18 cellular contexts compared by ENCODE assay signal in the genomic region with DNA sequence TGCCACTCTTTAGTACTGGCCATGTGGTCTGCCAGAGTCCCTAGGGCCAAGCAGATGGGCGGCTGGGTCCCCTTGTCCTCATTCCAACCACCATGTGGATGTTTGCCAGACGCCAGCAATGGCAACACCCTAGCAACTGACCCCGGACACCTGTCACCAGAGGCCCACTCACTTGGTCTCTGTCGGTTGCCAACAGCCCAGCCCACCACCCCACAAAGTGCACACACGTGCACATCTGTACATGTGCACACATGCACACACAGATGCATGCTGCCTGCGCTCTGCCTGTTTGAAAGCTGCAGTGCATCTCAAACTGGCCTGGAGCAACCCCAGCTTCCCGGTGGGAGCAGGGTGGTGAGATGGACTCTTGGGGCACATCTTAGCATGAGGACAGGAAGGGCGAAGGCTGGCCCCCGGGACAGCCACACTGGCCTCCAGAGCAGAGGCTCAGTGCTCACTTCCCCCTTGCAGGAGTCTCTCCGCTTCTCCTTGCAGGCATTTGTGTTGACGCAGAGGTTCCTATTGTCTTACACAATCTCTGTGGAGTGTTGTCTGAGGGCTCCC. TPM values are rescaled to one million over a fixed set of nuclear protein-coding genes. Genes with fewer than 3 reads are reported as not detected.
A peak's percentile ranks its signal among the peaks of the same experiment; 100 is the strongest.
DNase-seq lines count a peak whose midpoint lies in the region; ATAC-seq, FAIRE-seq and TF ChIP-seq lines count a peak whose summit lies in the region.
"Had no signal": no experiment of that assay in that cellular context is flagged by ENCODE, and none has a peak within 500 bp of the region (broad histone marks: within the 10 kb centered on the region; RNA-seq: fewer than 3 reads in every experiment).

No MANE protein-coding gene starts in this region.

- intact Hi-C loops in heart left ventricle (cut with DNase I) = no loop called here

- H3K36me3 ChIP-seq in BE2C (no peaks in the 10 kb centered on the region), heart left ventricle (no peaks in the 10 kb centered on the region)
- H3K36me3 ChIP-seq: MG63, prostate gland, thoracic aorta had no signal

- peak; percentile 33 for DNase-seq in BE2C
- no peak for DNase-seq in HTR-8/SVneo (ENCODE audit: insufficient read length, low spot score)
- DNase-seq in heart left ventricle = peak in 1 of 5 donors; percentile 67
- DNase-seq in neural crest cell (ENCODE audit: low read depth, low spot score) = no peak
- DNase-seq in NCI-H187 treated with DMSO at 0.1 percent for 48 hours (lab: John Stamatoyannopoulos, UW) = no peak
- DNase-seq in effector memory CD8-positive, alpha-beta T cell = no peak
- DNase-seq: activated CD4-positive, alpha-beta T cell treated with anti-CD3 and anti-CD28 coated beads for 36 hours; MG63; natural killer cell; NCI-H1694; stimulated activated CD4-positive, alpha-beta T cell treated with anti-CD3 and anti-CD28 coated beads, Interleukin-12 subunit alpha, Interleukin-12 subunit beta, amount 100 ng/mL, for 4 hours had no signal

- no peaks in the 10 kb centered on the region for H3K9me3 Mint-ChIP-seq in neural crest cell
- no peaks in the 10 kb centered on the region for H3K9me3 Mint-ChIP-seq in effector memory CD8-positive, alpha-beta T cell
- H3K9me3 Mint-ChIP-seq: natural killer cell had no signal

- H3K4me1 ChIP-seq in BE2C (no peaks in the 10 kb centered on the region), heart left ventricle (peaks cover 0 to 6% (median 0%) of the 10 kb centered on the region in 12 donors)
- H3K4me1 ChIP-seq: prostate gland had no signal

- no peak overlapping the region for H3K4me3 ChIP-seq in BE2C (ENCODE audit: low read depth, low read length)
- no peak overlapping the region for H3K4me3 ChIP-seq in heart left ventricle
- H3K4me3 ChIP-seq: lung, MG63, prostate gland, thoracic aorta had no signal

- peak overlapping the region; percentile 48 for H3K27ac Mint-ChIP-seq in neural crest cell (ENCODE audit: unreplicated experiment)
- no peak overlapping the region for H3K27ac Mint-ChIP-seq in effector memory CD8-positive, alpha-beta T cell
- H3K27ac Mint-ChIP-seq: activated CD4-positive, alpha-beta T cell treated with anti-CD3 and anti-CD28 coated beads for 36 hours; IgD-negative memory B cell; natural killer cell had no signal

- H3K4me3 Mint-ChIP-seq in neural crest cell = no peak overlapping the region
- no peak overlapping the region for H3K4me3 Mint-ChIP-seq in effector memory CD8-positive, alpha-beta T cell
- H3K4me3 Mint-ChIP-seq: activated CD4-positive, alpha-beta T cell treated with anti-CD3 and anti-CD28 coated beads for 36 hours; IgD-negative memory B cell; natural killer cell had no signal

- H3K27me3 ChIP-seq in BE2C (peaks cover 16% of the 10 kb centered on the region), heart left ventricle (no peaks in the 10 kb centered on the region)
- H3K27me3 ChIP-seq: MG63 had no signal

- no peaks in the 10 kb centered on the region for H3K36me3 Mint-ChIP-seq in neural crest cell (ENCODE audit: low read depth)
- H3K36me3 Mint-ChIP-seq in effector memory CD8-positive, alpha-beta T cell (ENCODE audit: insufficient read depth) = no peaks in the 10 kb centered on the region
- H3K36me3 Mint-ChIP-seq: IgD-negative memory B cell, natural killer cell had no signal

- H3K9me3 ChIP-seq in BE2C (no peaks in the 10 kb centered on the region), heart left ventricle (no peaks in the 10 kb centered on the region)
- H3K9me3 ChIP-seq: MG63, prostate gland, thoracic aorta had no signal

- peak in 3 of 4 donors; percentile 51 to 70 (median 62) for ATAC-seq in heart left ventricle
- no peak for ATAC-seq in effector memory CD8-positive, alpha-beta T cell (replicated peaks)
- no peak for ATAC-seq in HG03457 (IDR thresholded peaks at IDR 0.05; ENCODE audit: unreplicated experiment)
- ATAC-seq: activated CD4-positive, alpha-beta T cell treated with anti-CD3 and anti-CD28 coated beads for 36 hours; natural killer cell had no signal

- H3K27me3 Mint-ChIP-seq in neural crest cell (ENCODE audit: low read depth) = no peaks in the 10 kb centered on the region
- peaks cover 28 to 74% of the 10 kb centered on the region in 2 donors for H3K27me3 Mint-ChIP-seq in effector memory CD8-positive, alpha-beta T cell

- no peak for TF ChIP-seq CTCF in BE2C (IDR thresholded peaks at IDR 0.05; ENCODE audit: low read depth, low read length)
- TF ChIP-seq CTCF in heart left ventricle (IDR thresholded peaks at IDR 0.05) = no peak
- TF ChIP-seq CTCF in neural crest cell (conservative IDR thresholded peaks at IDR 0.05) = no peak

- peak; percentile 16 for FAIRE-seq in HTR-8/SVneo (lab: Jason Lieb, UNC)
- FAIRE-seq: astrocyte had no signal

- 68 to 82% (median 77%) methylated on average over 9 to 11 of the region's 11 CpGs for WGBS in heart left ventricle, 4 donors

- H3K4me1 Mint-ChIP-seq in neural crest cell = peaks cover 9% of the 10 kb centered on the region
- peaks cover 1% of the 10 kb centered on the region in 2 donors for H3K4me1 Mint-ChIP-seq in effector memory CD8-positive, alpha-beta T cell (ENCODE audit: low read depth in 2 of 2)
- H3K4me1 Mint-ChIP-seq: IgD-negative memory B cell had no signal

- no peak overlapping the region for H3K27ac ChIP-seq in heart left ventricle
- H3K27ac ChIP-seq: HL-60, prostate gland, thoracic aorta had no signal

- no peak for TF ChIP-seq POLR2A in heart left ventricle (IDR thresholded peaks at IDR 0.05)

RNA-seq across cellular contexts. Expression of a gene that starts 53.9 kb away (rescaled TPM):
- 54.8 TPM for polyA plus RNA-seq in BE2C (2012; ENCODE audit: insufficient read depth, insufficient read length, low read depth)
- total RNA-seq in heart left ventricle = 10 to 100 TPM in 4 of 9 donors, 1 to 10 TPM in 5; 6.2 to 12.6 (median 9.7) TPM
- polyA plus RNA-seq in heart left ventricle = 10 to 100 TPM in 1 of 2 donors, 1 to 10 TPM in 1; 8.7 to 21.7 TPM
- total RNA-seq in neural crest cell = 26.3 and 27.9 TPM in 2 replicates

Comparison
In these comparisons a context has a peak if more than half of its experiments do, and no peak if none do; other contexts are left out.
1. ATAC-seq: peak in heart left ventricle (3 of 4); none in effector memory CD8-positive, alpha-beta T cell (single experiment) and HG03457 (single experiment).